13 cellular contexts compared by ENCODE assay signal in the genomic region with DNA sequence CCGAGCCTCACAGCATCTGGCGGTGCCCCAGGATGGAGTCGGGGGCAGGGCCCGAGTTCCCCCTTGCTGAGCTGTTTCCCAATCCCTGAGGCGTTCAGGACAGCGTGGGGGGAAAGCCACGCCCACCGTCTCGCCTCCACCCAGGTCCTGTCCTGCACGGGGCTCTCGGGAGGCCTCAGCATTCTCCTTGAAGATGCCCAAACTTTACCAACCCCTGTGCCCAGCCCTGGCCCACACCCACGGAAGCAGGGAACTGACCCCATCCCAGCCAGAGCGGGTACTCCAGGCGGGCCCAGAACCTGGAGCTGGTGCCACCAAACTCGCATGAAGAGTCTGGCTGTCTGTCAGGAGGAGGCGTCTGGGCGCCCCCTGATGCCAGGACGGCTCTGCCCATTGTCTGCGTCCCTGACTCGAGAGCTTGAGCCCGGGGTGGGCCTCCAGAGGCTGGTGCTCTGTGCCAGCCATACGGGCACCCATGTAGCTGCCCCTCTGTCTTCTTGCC. TPM values are rescaled to one million over a fixed set of nuclear protein-coding genes. Genes with fewer than 3 reads are reported as not detected.
DNase-seq lines count a peak whose midpoint lies in the region; ATAC-seq, FAIRE-seq and TF ChIP-seq lines count a peak whose summit lies in the region.
"Had no signal": no experiment of that assay in that cellular context is flagged by ENCODE, and none has a peak within 500 bp of the region (broad histone marks: within the 10 kb centered on the region; RNA-seq: fewer than 3 reads in every experiment).

No MANE protein-coding gene starts in this region.

- TF ChIP-seq CTCF in A549 (IDR thresholded peaks at IDR 0.05), result no peak
- TF ChIP-seq CTCF in H9 (conservative IDR thresholded peaks at IDR 0.05), result no peak
- no peak for TF ChIP-seq CTCF in coronary artery (IDR thresholded peaks at IDR 0.05)
- no peak for TF ChIP-seq CTCF in RWPE1 (conservative IDR thresholded peaks at IDR 0.05; ENCODE audit: low read depth)

- H3K27ac ChIP-seq in A549 (peak overlapping the region; percentile 97 to 100), H9 (ENCODE audit: insufficient read length, low read depth, low read length) (no peak overlapping the region), coronary artery (peak overlapping the region; percentile 92 to 99), mesenchymal stem cell (ENCODE audit: low read length, poor library complexity, severe bottlenecking) (no peak overlapping the region), RWPE1 (no peak overlapping the region)

- H3K14ac ChIP-seq in H9 (ENCODE audit: insufficient read depth, low read length) (peak overlapping the region; percentile 13; the same call in 1 of the 2 replicates), mesenchymal stem cell (ENCODE audit: low read length in 2 of 2) (no peak overlapping the region)

- no peak overlapping the region; a peak in 1 of 5 replicates for H3K4me3 Mint-ChIP-seq in H9
- H3K4me3 Mint-ChIP-seq in activated CD4-positive, alpha-beta T cell treated with anti-CD3 and anti-CD28 coated beads, Interleukin-2, amount 10 ng/mL, durations not matched to agents 7 days and 5 days, result no peak overlapping the region
- H3K4me3 Mint-ChIP-seq: activated naive CD8-positive, alpha-beta T cell treated with anti-CD3 and anti-CD28 coated beads, Interleukin-2, amount 10 ng/mL, durations not matched to agents 7 days and 5 days had no signal

- POLR2A ChIA-PET in A549 (lab: Yijun Ruan, JAX) (interaction anchor here (0.9 kb wide), 1 partner anchor 14 kb away, joined by 3 read pairs; no protein-coding TSS in a partner anchor), RWPE1 (lab: Yijun Ruan, JAX; ENCODE audit: low non-redundant PET) (no interaction called here)
- POLR2A ChIA-PET in activated CD4-positive, alpha-beta T cell treated with anti-CD3 and anti-CD28 coated beads, Interleukin-2, amount 10 ng/mL, durations not matched to agents 7 days and 5 days (lab: Charles Lee), result no interaction called here

- H3K18ac ChIP-seq in H9 (ENCODE audit: insufficient read length, low read depth, low read length) (no peak overlapping the region), mesenchymal stem cell (ENCODE audit: low read depth in 1 of 2, low read length in 2 of 2) (peak overlapping the region; percentile 34 to 67)

- H2AK5ac ChIP-seq in H9 (ENCODE audit: insufficient read length, low read length), result no peak overlapping the region
- peak overlapping the region; percentile 51 for H2AK5ac ChIP-seq in mesenchymal stem cell (ENCODE audit: low read length, severe bottlenecking)

- no peaks in the 10 kb centered on the region for H3K9me3 Mint-ChIP-seq in H9
- H3K9me3 Mint-ChIP-seq in activated CD4-positive, alpha-beta T cell treated with anti-CD3 and anti-CD28 coated beads, Interleukin-2, amount 10 ng/mL, durations not matched to agents 7 days and 5 days, result no peaks in the 10 kb centered on the region
- H3K9me3 Mint-ChIP-seq: activated naive CD8-positive, alpha-beta T cell treated with anti-CD3 and anti-CD28 coated beads, Interleukin-2, amount 10 ng/mL, durations not matched to agents 7 days and 5 days; stimulated activated naive B cell treated with anti-CD40 and anti-IgM and Interleukin-4, amounts not matched to agents 10 μg/mL and 1 μg/mL and 100 μg/mL, for 72 hours had no signal

- peak; percentile 69 to 71 for DNase-seq in A549 (ENCODE audit: low read depth in 1 of 2, low spot score in 1 of 2)
- peak; percentile 36 for DNase-seq in H9
- DNase-seq in coronary artery (ENCODE audit: low spot score), result peak; percentile 93
- no peak for DNase-seq in mesenchymal stem cell
- DNase-seq in activated CD4-positive, alpha-beta T cell treated with anti-CD3 and anti-CD28 coated beads, Interleukin-2, amount 10 ng/mL, durations not matched to agents 7 days and 5 days, result no peak
- DNase-seq in RWPE1 (ENCODE audit: low spot score), result no peak
- DNase-seq: AML-193; NCI-H1105 treated with DMSO at 0.1 percent for 48 hours; NCI-H524 treated with DMSO at 0.1 percent for 48 hours; stimulated activated naive B cell treated with anti-CD40 and anti-IgM and Interleukin-4, amounts not matched to agents 10 μg/mL and 1 μg/mL and 100 μg/mL, for 72 hours had no signal

- H2BK5ac ChIP-seq in H9 (ENCODE audit: insufficient read length, low read length) (no peak overlapping the region), mesenchymal stem cell (ENCODE audit: low read depth, low read length, poor library complexity, severe bottlenecking) (no peak overlapping the region)

- H3K4me3 ChIP-seq in A549, result 0 out of 3 replicates have a peak overlapping the region, but pooled peaks have one; percentile 10
- peak overlapping the region; percentile 42 for H3K4me3 ChIP-seq in coronary artery
- H3K4me3 ChIP-seq in mesenchymal stem cell (ENCODE audit: insufficient read depth in 1 of 2, low read depth in 1 of 2, low read length in 2 of 2), result no peak overlapping the region

- ATAC-seq in A549, result peak; percentile 37 to 43
- ATAC-seq in GM21526 (IDR thresholded peaks at IDR 0.05; ENCODE audit: low FRiP score, unreplicated experiment), result no peak
- ATAC-seq in GM18511 (IDR thresholded peaks at IDR 0.05; ENCODE audit: unreplicated experiment), result no peak

- H3K4me2 ChIP-seq in A549, result peak overlapping the region; percentile 83
- no peak overlapping the region for H3K4me2 ChIP-seq in H9 (ENCODE audit: insufficient read depth, insufficient read length, low read length)
- no peak overlapping the region for H3K4me2 ChIP-seq in mesenchymal stem cell (ENCODE audit: low read length, poor library complexity, severe bottlenecking)

- peak in 1 of 2 experiments; percentile 18; a peak in 1 of 5 replicates for TF ChIP-seq EP300 in A549 (IDR thresholded peaks at IDR 0.05)

- CTCF ChIA-PET in A549 (lab: Yijun Ruan, JAX), result interaction anchor here (0.8 to 3.9 kb wide), 10 partner anchors 11 to 183 kb away, joined by 3 to 20 read pairs (median 5); no protein-coding TSS in a partner anchor
- CTCF ChIA-PET in activated CD4-positive, alpha-beta T cell treated with anti-CD3 and anti-CD28 coated beads, Interleukin-2, amount 10 ng/mL, durations not matched to agents 7 days and 5 days (lab: Charles Lee), result interaction anchor here (1.3 kb wide), 1 partner anchor 14 kb away, joined by 4 read pairs; no protein-coding TSS in a partner anchor
- CTCF ChIA-PET in RWPE1 (lab: Yijun Ruan, JAX), result no interaction called here

- H3K4me1 ChIP-seq in A549, result peaks cover 97% of the 10 kb centered on the region
- no peaks in the 10 kb centered on the region for H3K4me1 ChIP-seq in H9 (ENCODE audit: insufficient read depth, low read length)
- peaks cover 75% of the 10 kb centered on the region for H3K4me1 ChIP-seq in mesenchymal stem cell (ENCODE audit: control insufficient read depth, insufficient read depth, low read depth, low read length)

- H3K9me3 ChIP-seq in A549, result no peaks in the 10 kb centered on the region
- H3K9me3 ChIP-seq in H9 (ENCODE audit: control insufficient read depth, low read depth, low read length), result no peaks in the 10 kb centered on the region
- no peaks in the 10 kb centered on the region for H3K9me3 ChIP-seq in mesenchymal stem cell (ENCODE audit: control insufficient read depth, low read length)

- no peaks in the 10 kb centered on the region for H3K27me3 ChIP-seq in H9 (ENCODE audit: insufficient read depth, low read length)
- peaks cover 0 to 24% of the 10 kb centered on the region in 2 experiments for H3K27me3 ChIP-seq in mesenchymal stem cell (ENCODE audit: control insufficient read depth in 1 of 2, insufficient read depth in 1 of 2, low read length in 2 of 2)

- peaks cover 0 to 5% of the 10 kb centered on the region in 2 experiments for H3K36me3 ChIP-seq in mesenchymal stem cell (ENCODE audit: control insufficient read depth in 1 of 2, insufficient read depth in 2 of 2, low read depth in 1 of 2, low read length in 2 of 2)

- H3K4ac ChIP-seq in H9 (ENCODE audit: low read depth, low read length), result no peak overlapping the region; the same call in 1 of the 2 replicates
- H3K4ac ChIP-seq in mesenchymal stem cell (ENCODE audit: low read depth in 1 of 2, low read length in 2 of 2), result peak overlapping the region in 1 of 2 experiments; percentile 60

- H2BK120ac ChIP-seq in H9 (ENCODE audit: low read depth, low read length, poor library complexity, severe bottlenecking) (no peak overlapping the region), mesenchymal stem cell (ENCODE audit: low read depth, low read length) (peak overlapping the region; percentile 37)

- no peaks in the 10 kb centered on the region for H4K20me1 ChIP-seq in H9 (ENCODE audit: control insufficient read depth, insufficient read depth, insufficient read length)

- peak in 1 of 2 experiments; percentile 33; a peak in 1 of 5 replicates for TF ChIP-seq RAD21 in A549 (conservative IDR thresholded peaks at IDR 0.05 in 1 of 2, IDR thresholded peaks at IDR 0.05 in 1 of 2)

- H3K9ac ChIP-seq in H9 (ENCODE audit: extremely low read depth, insufficient read length, low read length), result no peak overlapping the region
- H3K9ac ChIP-seq in mesenchymal stem cell (ENCODE audit: low read length), result no peak overlapping the region

- 13% methylated on average over 3 of the region's 22 CpGs for WGBS in A549 (ENCODE audit: missing lambda C conversion rate)
- WGBS in H9 (ENCODE audit: extremely low coverage, insufficient read length, low lambda C conversion rate), result no CpG with 5 or more reads among the region's 22 CpGs
- 86% methylated on average over 22 of the region's 22 CpGs for WGBS in mesenchymal stem cell

- peak; percentile 9; the same call in 1 of the 2 replicates for TF ChIP-seq POLR2A in A549 (IDR thresholded peaks at IDR 0.05; ENCODE audit: low read length)

- 0 out of 7 replicates have a peak, but pooled peaks cover 0 to 2% (median 0%) of the 10 kb centered on the region in 3 experiments for H3K36me3 Mint-ChIP-seq in H9 (ENCODE audit: insufficient read depth in 1 of 3, low read depth in 3 of 3)
- H3K36me3 Mint-ChIP-seq in activated CD4-positive, alpha-beta T cell treated with anti-CD3 and anti-CD28 coated beads, Interleukin-2, amount 10 ng/mL, durations not matched to agents 7 days and 5 days (ENCODE audit: low read depth), result no peaks in the 10 kb centered on the region
- H3K36me3 Mint-ChIP-seq: activated naive CD8-positive, alpha-beta T cell treated with anti-CD3 and anti-CD28 coated beads, Interleukin-2, amount 10 ng/mL, durations not matched to agents 7 days and 5 days had no signal

- peaks cover 8% of the 10 kb centered on the region for H3K27me3 Mint-ChIP-seq in H9 (ENCODE audit: low read depth)
- H3K27me3 Mint-ChIP-seq in activated CD4-positive, alpha-beta T cell treated with anti-CD3 and anti-CD28 coated beads, Interleukin-2, amount 10 ng/mL, durations not matched to agents 7 days and 5 days, result no peaks in the 10 kb centered on the region

- H2BK20ac ChIP-seq in H9 (ENCODE audit: low read depth, low read length, poor library complexity, severe bottlenecking), result no peak overlapping the region

- H2AFZ ChIP-seq in H9 (ENCODE audit: low read length) (no peak overlapping the region), mesenchymal stem cell (ENCODE audit: low read depth, low read length) (no peak overlapping the region)

- H3K4me1 Mint-ChIP-seq in H9, result peaks cover 25 to 32% of the 10 kb centered on the region in 2 experiments
- H3K4me1 Mint-ChIP-seq in activated CD4-positive, alpha-beta T cell treated with anti-CD3 and anti-CD28 coated beads, Interleukin-2, amount 10 ng/mL, durations not matched to agents 7 days and 5 days, result peaks cover 12% of the 10 kb centered on the region
- H3K4me1 Mint-ChIP-seq: activated naive CD8-positive, alpha-beta T cell treated with anti-CD3 and anti-CD28 coated beads, Interleukin-2, amount 10 ng/mL, durations not matched to agents 7 days and 5 days had no signal

- FAIRE-seq in A549 (lab: Jason Lieb, UNC), result no peak

- H2BK12ac ChIP-seq in H9 (ENCODE audit: insufficient read length, low read depth, low read length) (peak overlapping the region; percentile 6), mesenchymal stem cell (ENCODE audit: low read length in 2 of 2) (peak overlapping the region; percentile 71 to 99)

- H3K27ac Mint-ChIP-seq in H9, result no peak overlapping the region
- no peak overlapping the region for H3K27ac Mint-ChIP-seq in activated CD4-positive, alpha-beta T cell treated with anti-CD3 and anti-CD28 coated beads, Interleukin-2, amount 10 ng/mL, durations not matched to agents 7 days and 5 days
- H3K27ac Mint-ChIP-seq: activated naive CD8-positive, alpha-beta T cell treated with anti-CD3 and anti-CD28 coated beads, Interleukin-2, amount 10 ng/mL, durations not matched to agents 7 days and 5 days; stimulated activated naive B cell treated with anti-CD40 and anti-IgM and Interleukin-4, amounts not matched to agents 10 μg/mL and 1 μg/mL and 100 μg/mL, for 72 hours had no signal

- H3K56ac ChIP-seq in H9 (ENCODE audit: insufficient read length, low read depth, low read length), result no peak overlapping the region

- no peak overlapping the region for H3T11ph ChIP-seq in H9 (ENCODE audit: low read length)

- no peak overlapping the region for H4K5ac ChIP-seq in H9 (ENCODE audit: insufficient read length, low read depth, low read length)

- H4K8ac ChIP-seq in H9 (replicated peaks; ENCODE audit: insufficient read length, low read depth, low read length), result no peak overlapping the region
- H4K8ac ChIP-seq in mesenchymal stem cell (ENCODE audit: low read length), result peak overlapping the region; percentile 53

- no peaks in the 10 kb centered on the region for H3K79me1 ChIP-seq in H9 (ENCODE audit: insufficient read depth, low read depth, low read length, poor library complexity, severe bottlenecking)
- peaks cover 2% of the 10 kb centered on the region for H3K79me1 ChIP-seq in mesenchymal stem cell (replicated peaks; ENCODE audit: low read length, poor library complexity, severe bottlenecking)

- H3K79me2 ChIP-seq in H9 (ENCODE audit: insufficient read depth, low read length), result no peaks in the 10 kb centered on the region

- H3K23ac ChIP-seq in H9 (ENCODE audit: insufficient read length, low read depth, low read length), result no peak overlapping the region
- H3K23ac ChIP-seq in mesenchymal stem cell (ENCODE audit: low read length in 2 of 2), result no peak overlapping the region

- no peaks in the 10 kb centered on the region for H3K23me2 ChIP-seq in H9 (ENCODE audit: insufficient read length, low read depth, low read length, poor library complexity, severe bottlenecking)

- H4K91ac ChIP-seq in H9 (ENCODE audit: insufficient read length, low read depth, low read length) (peak overlapping the region; percentile 5), mesenchymal stem cell (ENCODE audit: low read length) (peak overlapping the region; percentile 57)

- H2BK15ac ChIP-seq in H9 (ENCODE audit: low read depth, low read length) (no peak overlapping the region), mesenchymal stem cell (ENCODE audit: low read depth, poor library complexity, severe bottlenecking) (peak overlapping the region; percentile 17)

RNA-seq across cellular contexts. Expression of a gene that starts 35.3 kb away (rescaled TPM):
- polyA plus RNA-seq in A549 (2011; rRNA removed), result 10.5 and 10.7 TPM in 2 replicates
- 10.3 and 12.3 TPM in 2 replicates for polyA plus RNA-seq in A549 (2012; cell fraction: cytosol; rRNA removed)
- 53.6 and 61.8 TPM in 2 replicates for polyA plus RNA-seq in A549 (2012; cell fraction: nucleus; rRNA removed)
- 14.7 to 16.6 TPM (median 16.1 TPM) in 3 replicates for polyA plus RNA-seq in A549 (2017; fragmentation: RNase III; extraction: RNeasy Plus Mini Kit Qiagen cat#74134 plus additional on column Dnase treatment)
- 6.4 and 11.6 TPM in 2 replicates for polyA minus RNA-seq in A549 (2011; rRNA and poly(A)+ RNA removed)
- 32.1 and 34.8 TPM in 2 replicates for total RNA-seq in H9 (2021)
- 75.1 TPM for polyA plus RNA-seq in mesenchymal stem cell (2013, experiment 1 of 2)
- polyA plus RNA-seq in mesenchymal stem cell (2013, experiment 2 of 2), result 76.3 TPM
- total RNA-seq in activated CD4-positive, alpha-beta T cell treated with anti-CD3 and anti-CD28 coated beads, Interleukin-2, amount 10 ng/mL, durations not matched to agents 7 days and 5 days, result 10 to 100 TPM; 19.0 to 19.6 TPM

Comparison
In these comparisons a context has a peak if more than half of its experiments do, and no peak if none do; other contexts are left out.
1. ATAC-seq: peak in A549 (2 of 2); none in GM21526 (single experiment) and GM18511 (single experiment).
2. DNase-seq: peak in A549 (2 of 2), H9 (single experiment) and coronary artery (single experiment); none in mesenchymal stem cell (single experiment), activated CD4-positive, alpha-beta T cell treated with anti-CD3 and anti-CD28 coated beads, Interleukin-2, amount 10 ng/mL, durations not matched to agents 7 days and 5 days (single experiment) and RWPE1 (single experiment).
3. H3K27ac ChIP-seq: peak in A549 (2 of 2) and coronary artery (2 of 2); none in H9 (single experiment), mesenchymal stem cell (single experiment) and RWPE1 (single experiment).
4. H3K4me3 ChIP-seq: peak in A549 (single experiment) and coronary artery (single experiment); none in mesenchymal stem cell (0 of 2).